In the genomic region with DNA sequence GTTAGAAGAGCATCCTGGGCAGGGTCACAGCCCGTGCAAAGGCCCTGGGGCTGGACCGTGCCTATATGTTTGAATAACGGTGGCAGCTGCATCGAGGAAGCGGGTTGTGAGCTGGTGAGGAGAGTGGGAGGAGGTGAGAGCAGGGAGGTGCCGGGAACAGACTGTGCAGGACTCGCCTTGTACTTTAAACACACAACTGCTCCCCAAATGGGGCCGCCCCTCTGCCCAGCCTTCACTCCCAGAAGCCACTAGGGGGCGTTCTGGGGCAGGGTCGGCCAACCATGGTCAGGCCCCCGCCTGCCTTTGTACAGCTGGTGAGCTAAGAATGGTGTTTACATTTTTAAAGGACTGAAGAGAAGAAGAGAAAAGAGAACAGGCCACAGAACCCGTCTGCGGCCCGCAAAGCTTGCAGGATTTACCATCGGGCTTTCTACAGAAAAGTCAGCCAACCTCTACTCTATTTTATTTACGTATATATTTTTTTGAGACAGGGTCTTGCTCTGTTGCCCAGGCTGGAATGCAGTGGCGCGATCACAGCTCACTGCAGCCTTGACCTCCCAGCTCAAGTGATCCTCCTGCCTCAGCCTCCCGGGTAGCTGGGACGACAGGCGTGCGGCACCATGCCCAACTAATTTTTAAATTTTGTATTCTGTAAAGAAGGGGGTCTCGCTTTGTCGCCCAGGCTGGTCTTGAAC, we compare ENCODE assay signal across 8 cellular contexts. TPM values are rescaled to one million over a fixed set of nuclear protein-coding genes. Genes with fewer than 3 reads are reported as not detected.
DNase-seq lines count a peak whose midpoint lies in the region; TF ChIP-seq lines count a peak whose summit lies in the region.
"Not testable (repeated sequence)": the region's sequence is repeated elsewhere in the genome, so short reads cannot be mapped to it uniquely, and the experiment has no call there.

No MANE protein-coding gene starts in this region.

- intact Hi-C loops in colonic mucosa (cut with DNase I) = not testable (repeated sequence)
- intact Hi-C loops in prostate gland (cut with DNase I) = loop anchor here (5.0 kb wide), 1 partner anchor 53 kb away; no protein-coding TSS in a partner anchor

- not testable (repeated sequence) for H3K4me3 ChIP-seq in Karpas-422 (ENCODE audit: low read length); SK-N-SH (ENCODE audit: low read depth in 2 of 2, low read length in 1 of 2); colonic mucosa; prostate gland; tibial nerve

- not testable (repeated sequence) for H4K20me1 ChIP-seq in Karpas-422 (ENCODE audit: insufficient read depth, low read depth, low read length); SK-N-SH (ENCODE audit: insufficient read depth)

- TF ChIP-seq EP300 in SK-N-SH (IDR thresholded peaks at IDR 0.05; ENCODE audit: borderline replicate concordance in 1 of 2, low read depth in 1 of 2, low read length in 1 of 2); tibial nerve (IDR thresholded peaks at IDR 0.05): not testable (repeated sequence)

- not testable (repeated sequence) for H3K36me3 ChIP-seq in Karpas-422 (ENCODE audit: insufficient read depth, low read length); SK-N-SH (replicated peaks in 1 of 2; ENCODE audit: control insufficient read depth in 1 of 2, insufficient read depth in 2 of 2, low read length in 1 of 2); colonic mucosa; prostate gland; tibial nerve

- H3K4me2 ChIP-seq in Karpas-422 (ENCODE audit: low read depth, low read length, poor library complexity, severe bottlenecking); SK-N-SH: not testable (repeated sequence)

- TF ChIP-seq RAD21 in SK-N-SH (IDR thresholded peaks at IDR 0.05; ENCODE audit: low read length) = peak; percentile 56

- not testable (repeated sequence) for H3K9me2 ChIP-seq in Karpas-422 (replicated peaks; ENCODE audit: insufficient read depth, low read length); SK-N-SH

- POLR2A ChIA-PET in SK-N-SH (lab: Yijun Ruan, JAX) = not testable (repeated sequence)

- not testable (repeated sequence) for H3K4me1 ChIP-seq in Karpas-422 (ENCODE audit: low read length); SK-N-SH (ENCODE audit: control insufficient read depth in 1 of 2, insufficient read depth in 2 of 2, low read depth in 1 of 2, low read length in 1 of 2); colonic mucosa; prostate gland (replicated peaks)
- peaks cover 0 to 22% (median 1%) of the 10 kb centered on the region in 4 donors for H3K4me1 ChIP-seq in tibial nerve

- peak; percentile 82 for DNase-seq in ELF-1 (ENCODE audit: low read depth, low spot score)
- peak; percentile 76 for DNase-seq in Karpas-422
- peak; percentile 71 for DNase-seq in SK-N-SH
- peak; percentile 34 for DNase-seq in activated T-cell treated with anti-CD3 and anti-CD28 coated beads for 1 hour (ENCODE audit: low read depth)
- DNase-seq in colonic mucosa = peak; percentile 57
- peak; percentile 61 for DNase-seq in iPS-NIHi7 (ENCODE audit: extremely low spot score)
- DNase-seq in prostate gland (ENCODE audit: low spot score) = peak; percentile 23
- DNase-seq in tibial nerve (ENCODE audit: low spot score in 2 of 2) = not testable (repeated sequence)

- not testable (repeated sequence) for H3K79me2 ChIP-seq in Karpas-422 (ENCODE audit: low read length); SK-N-SH (ENCODE audit: insufficient read depth)

- CTCF ChIA-PET in SK-N-SH (lab: Yijun Ruan, JAX) = interaction anchor here (0.6 to 5.8 kb wide), 7 partner anchors 27 to 153 kb away, joined by 3 to 64 read pairs (median 4); a partner anchor contains a TSS

- not testable (repeated sequence) for H3F3A ChIP-seq in SK-N-SH (replicated peaks; ENCODE audit: insufficient read depth)

- not testable (repeated sequence) for H3K27ac ChIP-seq in Karpas-422 (ENCODE audit: low read length); SK-N-SH (ENCODE audit: low read depth in 2 of 2, low read length in 1 of 2); colonic mucosa; prostate gland; tibial nerve

- H3K27me3 ChIP-seq in Karpas-422 (ENCODE audit: low read length); SK-N-SH (ENCODE audit: insufficient read depth); colonic mucosa; prostate gland (replicated peaks; ENCODE audit: insufficient read depth); tibial nerve: not testable (repeated sequence)

- not testable (repeated sequence) for H2AFZ ChIP-seq in Karpas-422 (ENCODE audit: low read length); SK-N-SH (ENCODE audit: low read depth)

- TF ChIP-seq CTCF in SK-N-SH (IDR thresholded peaks at IDR 0.05) (peak; percentile 70), colonic mucosa (IDR thresholded peaks at IDR 0.05) (peak; percentile 68), prostate gland (IDR thresholded peaks at IDR 0.05) (peak; percentile 27 to 60 (median 55)), tibial nerve (IDR thresholded peaks at IDR 0.05) (peak; percentile 27 to 38 (median 34))

- WGBS in SK-N-SH (ENCODE audit: low lambda C conversion rate) = 77% methylated on average over 24 of the region's 24 CpGs
- 61% methylated on average over 24 of the region's 24 CpGs for WGBS in prostate gland
- 71 to 74% methylated on average over 24 of the region's 24 CpGs for WGBS in tibial nerve, 2 donors

- H3K9me3 ChIP-seq in Karpas-422 (ENCODE audit: low read length); SK-N-SH; colonic mucosa; prostate gland; tibial nerve: not testable (repeated sequence)

- TF ChIP-seq POLR2A in prostate gland (IDR thresholded peaks at IDR 0.05); tibial nerve (IDR thresholded peaks at IDR 0.05): not testable (repeated sequence)

- H3K9ac ChIP-seq in Karpas-422 (ENCODE audit: low read length); SK-N-SH; colonic mucosa (ENCODE audit: low read depth in 2 of 2, low read length in 2 of 2): not testable (repeated sequence)

TF ChIP-seq in SK-N-SH, 30 proteins besides CTCF, POLR2A, EP300 and RAD21:
- TF ChIP-seq SMC3 (IDR thresholded peaks at IDR 0.05; ENCODE audit: low read depth, low read length) = peak; percentile 47

RNA-seq across cellular contexts. Expression of a gene that starts 5.7 kb away (rescaled TPM):
- total RNA-seq in Karpas-422 (2014; rRNA removed; shearing (Covaris generic); ENCODE audit: low replicate concordance) = 0.40 and 1.2 TPM in 2 replicates
- polyA plus RNA-seq in SK-N-SH (2012; rRNA removed) = 13.4 TPM in 2 replicates
- polyA plus RNA-seq in SK-N-SH (2012; cell fraction: cytosol; rRNA removed) = 4.6 and 7.8 TPM in 2 replicates
- 30.2 and 34.8 TPM in 2 replicates for polyA plus RNA-seq in SK-N-SH (2012; cell fraction: nucleus; rRNA removed)
- total RNA-seq in colonic mucosa (10 to 100 TPM; 18.4 to 28.0 TPM), prostate gland (10 to 100 TPM; 13.0 to 44.1 TPM), tibial nerve (10 to 100 TPM in 2 of 4 donors, 1 to 10 TPM in 2; 8.0 to 17.5 (median 11.2) TPM)
